7 cellular contexts compared by ENCODE assay signal in genomic region chr7:26156454-26157365, GRCh38. TPM values are rescaled to one million over a fixed set of nuclear protein-coding genes. Genes with fewer than 3 reads are reported as not detected.
DNase-seq lines count a peak whose midpoint lies in the region; ATAC-seq and TF ChIP-seq lines count a peak whose summit lies in the region.

No MANE protein-coding gene starts in this region.

- ATAC-seq in GM18870 (IDR thresholded peaks at IDR 0.05; ENCODE audit: unreplicated experiment) = peak; percentile 46

- peaks cover 95% of the 10 kb centered on the region for H3K79me2 ChIP-seq in KMS-11 (ENCODE audit: insufficient read depth, low read depth)

- H3K4me2 ChIP-seq in KMS-11 = peak overlapping the region; percentile 80

- CTCF ChIA-PET in activated CD4-positive, alpha-beta memory T cell treated with anti-CD3 and anti-CD28 coated beads for 36 hours (lab: Charles Lee) = interaction anchor here (1.0 to 4.4 kb wide), 6 partner anchors 10 to 66 kb away, joined by 3 to 19 read pairs (median 6); partner anchors contain the start of genes CBX3 and HNRNPA2B1

- 0 out of 2 replicates have a peak overlapping the region, but pooled peaks have one; percentile 24 for H2AFZ ChIP-seq in KMS-11 (ENCODE audit: low read depth)

- POLR2A ChIA-PET in activated CD4-positive, alpha-beta memory T cell treated with anti-CD3 and anti-CD28 coated beads for 36 hours (lab: Charles Lee) = interaction anchor here (0.8 to 8.6 kb wide), 9 partner anchors 10 to 295 kb away, joined by 3 to 160 read pairs (median 6); partner anchors contain the start of genes CBX3 and HNRNPA2B1

- H3K4me1 ChIP-seq in KMS-11 (ENCODE audit: low read depth, poor library complexity, severe bottlenecking) = peaks cover 75% of the 10 kb centered on the region

- peak overlapping the region; percentile 66 for H3K4me3 Mint-ChIP-seq in activated CD4-positive, alpha-beta memory T cell treated with anti-CD3 and anti-CD28 coated beads for 36 hours

- peak overlapping the region; percentile 82 for H3K9ac ChIP-seq in KMS-11

- peak overlapping the region; percentile 99 for H3K27ac ChIP-seq in KMS-11

- no peaks in the 10 kb centered on the region for H3K27me3 ChIP-seq in KMS-11 (ENCODE audit: insufficient read depth, low read depth)

- H4K20me1 ChIP-seq in KMS-11 (ENCODE audit: insufficient read depth) = peaks cover 4% of the 10 kb centered on the region; the same call in 1 of the 2 replicates

- TF ChIP-seq CTCF in KMS-11 (conservative IDR thresholded peaks at IDR 0.05; ENCODE audit: low read depth, low read length) (no peak), foreskin fibroblast (IDR thresholded peaks at IDR 0.05; ENCODE audit: low read depth, low read length) (no peak)

- H3K27ac Mint-ChIP-seq in activated CD4-positive, alpha-beta memory T cell treated with anti-CD3 and anti-CD28 coated beads for 36 hours = peak overlapping the region; percentile 92

- H3K9me3 Mint-ChIP-seq in activated CD4-positive, alpha-beta memory T cell treated with anti-CD3 and anti-CD28 coated beads for 36 hours = no peaks in the 10 kb centered on the region

- no peaks in the 10 kb centered on the region for H3K27me3 Mint-ChIP-seq in activated CD4-positive, alpha-beta memory T cell treated with anti-CD3 and anti-CD28 coated beads for 36 hours

- peaks cover 3% of the 10 kb centered on the region; the same call in 1 of the 2 replicates for H3K36me3 ChIP-seq in KMS-11 (ENCODE audit: insufficient read depth)

- peaks cover 82% of the 10 kb centered on the region for H3K4me1 Mint-ChIP-seq in activated CD4-positive, alpha-beta memory T cell treated with anti-CD3 and anti-CD28 coated beads for 36 hours (ENCODE audit: low read depth)

- H3K4me3 ChIP-seq in KMS-11 (IDR thresholded peaks at IDR 0.05; ENCODE audit: insufficient read depth, low read depth, low read length) (no peak overlapping the region), foreskin fibroblast (ENCODE audit: low read depth in 1 of 2, low read length in 2 of 2) (peak overlapping the region; percentile 3 to 28)

- DNase-seq in activated CD4-positive, alpha-beta memory T cell treated with anti-CD3 and anti-CD28 coated beads for 36 hours = peak; percentile 81
- DNase-seq in foreskin fibroblast (peak; percentile 87 to 92), DMS114 treated with DMSO at 0.1 percent for 48 hours (lab: John Stamatoyannopoulos, UW; ENCODE audit: unreplicated experiment) (no peak), SHP77 treated with DMSO at 0.1 percent for 48 hours (lab: John Stamatoyannopoulos, UW) (no peak)
- peak; percentile 38 for DNase-seq in stimulated activated CD8-positive, alpha-beta memory T cell treated with anti-CD3 and anti-CD28 coated beads, Interleukin-4, amount 100 ng/mL, for 24 hours (ENCODE audit: low read depth)

- peaks cover 16% of the 10 kb centered on the region for H3K36me3 Mint-ChIP-seq in activated CD4-positive, alpha-beta memory T cell treated with anti-CD3 and anti-CD28 coated beads for 36 hours

- intact Hi-C loops in activated CD4-positive, alpha-beta memory T cell treated with anti-CD3 and anti-CD28 coated beads for 36 hours (cut with micrococcal nuclease) = loop anchor here (1.0 kb wide), 3 partner anchors 11 to 138 kb away; no protein-coding TSS in a partner anchor

RNA-seq across cellular contexts. Expression of gene NFE2L3, which starts 4.7 kb away (rescaled TPM):
- 10 to 100 TPM; 27.3 to 30.3 TPM for total RNA-seq in activated CD4-positive, alpha-beta memory T cell treated with anti-CD3 and anti-CD28 coated beads for 36 hours

RNA-seq across cellular contexts. Expression of gene HNRNPA2B1, which starts 43.8 kb away (rescaled TPM):
- total RNA-seq in activated CD4-positive, alpha-beta memory T cell treated with anti-CD3 and anti-CD28 coated beads for 36 hours = 100 to 1,000 TPM; 906 to 929 TPM

RNA-seq across cellular contexts. Expression of gene CBX3, which starts 44.8 kb away (rescaled TPM):
- 100 to 1,000 TPM; 278 to 281 TPM for total RNA-seq in activated CD4-positive, alpha-beta memory T cell treated with anti-CD3 and anti-CD28 coated beads for 36 hours

Comparison
In these comparisons a context has a peak if more than half of its experiments do, and no peak if none do; other contexts are left out.
1. DNase-seq: peak in activated CD4-positive, alpha-beta memory T cell treated with anti-CD3 and anti-CD28 coated beads for 36 hours (single experiment), foreskin fibroblast (2 of 2) and stimulated activated CD8-positive, alpha-beta memory T cell treated with anti-CD3 and anti-CD28 coated beads, Interleukin-4, amount 100 ng/mL, for 24 hours (single experiment); none in DMS114 treated with DMSO at 0.1 percent for 48 hours (single experiment) and SHP77 treated with DMSO at 0.1 percent for 48 hours (single experiment).